Comparison of ENCODE assay signal across 17 cellular contexts in the genomic region with DNA sequence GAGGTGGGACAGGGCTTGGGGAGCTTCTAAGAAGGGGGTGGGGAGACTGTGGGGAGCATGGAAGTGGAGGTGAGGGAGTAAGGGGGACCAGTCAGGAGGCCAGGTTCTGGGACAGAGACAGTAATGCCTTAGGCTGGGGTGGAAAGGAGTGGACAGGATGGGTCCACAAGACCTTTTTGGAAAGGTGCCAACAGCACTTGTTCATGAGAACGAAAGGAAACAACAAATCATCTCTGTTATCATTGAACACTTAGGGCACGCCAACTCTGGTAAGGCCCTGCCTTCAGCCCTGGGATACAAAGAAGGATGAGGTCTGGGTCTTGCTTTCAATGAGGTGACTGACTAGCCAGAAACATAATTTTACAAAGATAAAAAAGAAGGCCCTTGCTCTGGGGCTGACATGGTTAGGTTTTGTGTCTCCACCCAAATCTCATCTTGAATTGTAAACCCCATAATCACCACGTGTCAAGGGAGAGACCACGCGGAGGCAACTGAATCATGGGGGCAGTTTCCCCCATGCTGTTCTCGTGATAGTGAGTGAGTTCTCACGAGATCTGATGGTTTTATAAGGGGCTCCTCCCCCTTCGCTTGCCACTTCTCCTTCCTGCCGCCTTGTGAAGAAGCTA.
DNase-seq lines count a peak whose midpoint lies in the region.
"Had no signal": no experiment of that assay in that cellular context is flagged by ENCODE, and none has a peak within 500 bp of the region (broad histone marks: within the 10 kb centered on the region; RNA-seq: fewer than 3 reads in every experiment).

No MANE protein-coding gene starts in this region.

- no peak overlapping the region for H4K91ac ChIP-seq in trophoblast cell (ENCODE audit: low read depth, low read length)

- no peaks in the 10 kb centered on the region for H3K36me3 ChIP-seq in trophoblast cell (ENCODE audit: control insufficient read depth in 1 of 2, insufficient read depth in 2 of 2, low read length in 2 of 2)
- H3K36me3 ChIP-seq: esophagus muscularis mucosa, HAP-1, vagina had no signal

- no peak overlapping the region for H3K18ac ChIP-seq in trophoblast cell (ENCODE audit: low read length)

- H2BK5ac ChIP-seq in trophoblast cell (ENCODE audit: low read depth, low read length, poor library complexity) = no peak overlapping the region

- H3K4ac ChIP-seq in trophoblast cell (ENCODE audit: low read depth, low read length) = no peak overlapping the region

- no peaks in the 10 kb centered on the region for H3K27me3 ChIP-seq in trophoblast cell (ENCODE audit: insufficient read depth, low read length)
- H3K27me3 ChIP-seq: esophagus muscularis mucosa, vagina had no signal

- H2AFZ ChIP-seq in trophoblast cell (ENCODE audit: insufficient read depth, low read length, poor library complexity) = no peak overlapping the region

- peaks cover 3 to 13% of the 10 kb centered on the region in 2 experiments for H3K4me1 ChIP-seq in trophoblast cell (ENCODE audit: control insufficient read depth in 1 of 2, insufficient read depth in 2 of 2, low read length in 2 of 2)
- H3K4me1 ChIP-seq: HAP-1 had no signal

- H2BK120ac ChIP-seq in trophoblast cell (ENCODE audit: insufficient read depth, low read length, poor library complexity) = no peak overlapping the region

- no peaks in the 10 kb centered on the region for H3K9me3 ChIP-seq in trophoblast cell (ENCODE audit: insufficient read depth, low read depth, low read length)
- H3K9me3 ChIP-seq: esophagus muscularis mucosa, HAP-1, vagina had no signal

- no peak overlapping the region for H3K9ac ChIP-seq in trophoblast cell (ENCODE audit: low read length)

- no peak overlapping the region for H4K12ac ChIP-seq in trophoblast cell (ENCODE audit: low read depth, low read length)

- WGBS in trophoblast cell (ENCODE audit: extremely low coverage, insufficient coverage, insufficient read length) = no CpG with 5 or more reads among the region's 9 CpGs

- no peaks in the 10 kb centered on the region for H3K79me1 ChIP-seq in trophoblast cell (ENCODE audit: low read length)

- no peak overlapping the region for H3K14ac ChIP-seq in trophoblast cell (ENCODE audit: low read length)

- H3K79me2 ChIP-seq in trophoblast cell (ENCODE audit: control insufficient read depth, insufficient read depth, low read length, poor library complexity) = no peaks in the 10 kb centered on the region

- DNase-seq in NCI-H2227 (lab: John Stamatoyannopoulos, UW; ENCODE audit: unreplicated experiment) (peak; percentile 12), NCI-H2227 treated with DMSO at 0.1 percent for 48 hours (lab: John Stamatoyannopoulos, UW) (no peak), NCI-H69 (lab: John Stamatoyannopoulos, UW) (peak; percentile 74), dermis blood vessel endothelial cell (peak; percentile 14), trophoblast cell (no peak), kidney tubule cell (ENCODE audit: low spot score) (no peak)
- DNase-seq in activated CD4-positive, alpha-beta T cell treated with anti-CD3 and anti-CD28 coated beads, Interleukin-2, amount 50 U/mL, for 1 hour = no peak
- no peak for DNase-seq in activated CD4-positive, alpha-beta T cell treated with anti-CD3 and anti-CD28 coated beads for 4 hours
- DNase-seq: activated naive CD4-positive, alpha-beta T cell; cortex of kidney; retina; Right ventricle myocardium superior; stimulated activated CD4-positive, alpha-beta T cell treated with anti-CD3 and anti-CD28 coated beads, Interleukin-15, amount 100 ng/mL, for 24 hours; T-helper 2 cell had no signal

- no peak overlapping the region for H3K23ac ChIP-seq in trophoblast cell (ENCODE audit: low read length)

- no peak overlapping the region for H3K27ac ChIP-seq in trophoblast cell (ENCODE audit: low read depth, low read length)
- H3K27ac ChIP-seq: vagina had no signal

- H2BK12ac ChIP-seq in trophoblast cell (ENCODE audit: low read length) = no peak overlapping the region

- no peak overlapping the region for H4K8ac ChIP-seq in trophoblast cell (ENCODE audit: low read depth, low read length)

- H2AK5ac ChIP-seq in trophoblast cell (ENCODE audit: low read length) = peak overlapping the region; percentile 43

- no peak overlapping the region for H3K4me2 ChIP-seq in trophoblast cell (ENCODE audit: low read length)

- H3K4me3 ChIP-seq in trophoblast cell (ENCODE audit: low read depth, low read length) = no peak overlapping the region
- H3K4me3 ChIP-seq: esophagus muscularis mucosa, HAP-1, vagina had no signal

Comparison
In these comparisons a context has a peak if more than half of its experiments do, and no peak if none do; other contexts are left out.
1. DNase-seq: peak in NCI-H2227 (single experiment), NCI-H69 (single experiment) and dermis blood vessel endothelial cell (single experiment); none in NCI-H2227 treated with DMSO at 0.1 percent for 48 hours (single experiment), trophoblast cell (0 of 2), activated CD4-positive, alpha-beta T cell treated with anti-CD3 and anti-CD28 coated beads, Interleukin-2, amount 50 U/mL, for 1 hour (single experiment), activated CD4-positive, alpha-beta T cell treated with anti-CD3 and anti-CD28 coated beads for 4 hours (0 of 2) and kidney tubule cell (single experiment).